In the genomic region with DNA sequence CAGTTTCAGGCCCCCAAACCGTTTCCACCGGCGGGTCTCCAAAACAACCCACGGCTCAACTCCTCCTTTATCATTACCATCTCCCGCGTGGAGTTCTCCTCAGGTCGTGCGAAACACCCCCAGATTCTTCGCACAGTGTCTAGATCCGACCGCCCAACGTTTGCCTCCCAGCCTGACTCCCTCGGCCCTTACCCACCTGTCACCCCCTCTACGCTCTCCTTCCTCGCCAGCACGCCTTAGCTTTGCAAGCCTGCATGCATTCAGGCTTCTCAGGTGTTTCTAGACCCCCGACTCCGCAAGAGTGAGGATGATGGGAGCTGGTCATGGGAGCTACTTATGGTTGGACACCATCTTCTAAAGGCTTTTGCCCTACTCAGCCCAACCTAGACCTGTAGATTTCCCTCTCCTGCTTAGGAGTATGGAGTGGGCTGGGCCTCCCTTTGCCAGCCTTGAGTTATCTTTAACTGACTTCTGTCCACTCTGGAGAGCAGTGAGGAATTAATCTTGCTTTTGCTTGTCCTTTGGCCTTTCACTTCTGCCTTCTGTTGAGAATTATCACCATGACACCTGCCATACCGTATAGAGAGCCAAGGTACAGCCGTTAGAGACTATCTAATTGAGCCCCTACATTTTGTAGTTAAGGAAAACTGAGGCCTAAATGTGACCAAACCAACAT, we compare ENCODE assay signal across 8 cellular contexts. TPM values are rescaled to one million over a fixed set of nuclear protein-coding genes. Genes with fewer than 3 reads are reported as not detected.
DNase-seq lines count a peak whose midpoint lies in the region; ATAC-seq, FAIRE-seq and TF ChIP-seq lines count a peak whose summit lies in the region.

No MANE protein-coding gene starts in this region.

- H2BK120ac ChIP-seq in mesendoderm (ENCODE audit: low read depth, low read length): no peak overlapping the region

- CTCF ChIA-PET in A549 (lab: Yijun Ruan, JAX): interaction anchor here (0.6 to 3.2 kb wide), 3 partner anchors 8 to 234 kb away, joined by 3 to 15 read pairs (median 3); no protein-coding TSS in a partner anchor

- H3K9me3 ChIP-seq in A549 (no peaks in the 10 kb centered on the region), HUES48 (ENCODE audit: control insufficient read depth, insufficient read depth, low read length) (no peaks in the 10 kb centered on the region), colonic mucosa (no peaks in the 10 kb centered on the region)

- WGBS in A549 (ENCODE audit: missing lambda C conversion rate): 37% methylated on average over 18 of the region's 20 CpGs
- WGBS in mesendoderm (ENCODE audit: extremely low coverage, insufficient coverage, low lambda C conversion rate): no CpG with 5 or more reads among the region's 20 CpGs

- POLR2A ChIA-PET in A549 (lab: Yijun Ruan, JAX): interaction anchor here (0.8 to 1.3 kb wide), 3 partner anchors 9 to 23 kb away, joined by 3 to 9 read pairs (median 7); partner anchors contain the start of gene SESN2

- H3K79me2 ChIP-seq in mesendoderm (ENCODE audit: control insufficient read depth, insufficient read depth, low read length): peaks cover 21% of the 10 kb centered on the region

- TF ChIP-seq POLR2A in A549 (IDR thresholded peaks at IDR 0.05; ENCODE audit: low read length): no peak

- H3K4me2 ChIP-seq in A549 (peak overlapping the region; percentile 96), mesendoderm (ENCODE audit: low read length) (peak overlapping the region; percentile 64)

- H3K9ac ChIP-seq in HUES48 (ENCODE audit: low read depth, low read length): peak overlapping the region; percentile 88
- peak overlapping the region; percentile 95 to 97 for H3K9ac ChIP-seq in colonic mucosa (ENCODE audit: low read depth in 2 of 2, low read length in 2 of 2)
- peak overlapping the region; percentile 97 for H3K9ac ChIP-seq in mesendoderm (ENCODE audit: low read length)

- no peak overlapping the region for H3K18ac ChIP-seq in mesendoderm (ENCODE audit: low read length)

- peaks cover 8% of the 10 kb centered on the region for H3K4me1 ChIP-seq in A549
- peaks cover 6% of the 10 kb centered on the region; the same call in 1 of the 2 replicates for H3K4me1 ChIP-seq in HUES48 (ENCODE audit: control insufficient read depth, insufficient read depth, low read length)
- H3K4me1 ChIP-seq in colonic mucosa: peaks cover 11% of the 10 kb centered on the region
- peaks cover 4% of the 10 kb centered on the region for H3K4me1 ChIP-seq in mesendoderm (ENCODE audit: control insufficient read depth, low read depth, low read length)

- ATAC-seq in A549 (no peak), GM19397 (IDR thresholded peaks at IDR 0.05; ENCODE audit: unreplicated experiment) (no peak)

- H3K4me3 ChIP-seq in A549 (peak overlapping the region; percentile 84), HUES48 (ENCODE audit: low read depth, low read length) (peak overlapping the region; percentile 88), colonic mucosa (peak overlapping the region; percentile 71), mesendoderm (ENCODE audit: low read length) (peak overlapping the region; percentile 91)

- no peak for FAIRE-seq in A549 (lab: Jason Lieb, UNC)
- FAIRE-seq in frontal cortex (lab: Jason Lieb, UNC): no peak

- H3K27me3 ChIP-seq in HUES48 (ENCODE audit: control insufficient read depth, insufficient read depth, low read length): no peaks in the 10 kb centered on the region
- H3K27me3 ChIP-seq in colonic mucosa: no peaks in the 10 kb centered on the region
- H3K27me3 ChIP-seq in mesendoderm (ENCODE audit: insufficient read depth, low read length, poor library complexity): no peaks in the 10 kb centered on the region

- no peak overlapping the region for H3K23ac ChIP-seq in mesendoderm (ENCODE audit: low read length)

- no peak overlapping the region for H2BK5ac ChIP-seq in mesendoderm (ENCODE audit: low read length)

- H4K5ac ChIP-seq in mesendoderm (ENCODE audit: low read length): no peak overlapping the region

- DNase-seq in A549 (ENCODE audit: low read depth in 1 of 2, low spot score in 1 of 2) (no peak), colonic mucosa (no peak), mesendoderm (peak; percentile 16), frontal cortex (ENCODE audit: low spot score in 2 of 2) (no peak), GOT3 (lab: John Stamatoyannopoulos, UW) (no peak), cortex of kidney (lab: John Stamatoyannopoulos, UW) (no peak)

- no peak overlapping the region for H4K8ac ChIP-seq in mesendoderm (ENCODE audit: low read depth, low read length)

- intact Hi-C loops in colonic mucosa (cut with DNase I): no loop called here

- peak overlapping the region; percentile 2 for H2AK5ac ChIP-seq in mesendoderm (ENCODE audit: low read length)

- TF ChIP-seq CTCF in A549 (IDR thresholded peaks at IDR 0.05) (no peak), colonic mucosa (IDR thresholded peaks at IDR 0.05) (no peak)

- TF ChIP-seq EP300 in A549 (IDR thresholded peaks at IDR 0.05): no peak

- peak overlapping the region; percentile 99 for H3K56ac ChIP-seq in mesendoderm (ENCODE audit: low read length)

- peak overlapping the region; percentile 87 to 92 for H3K27ac ChIP-seq in A549
- no peak overlapping the region for H3K27ac ChIP-seq in HUES48 (ENCODE audit: low read depth, low read length)
- peak overlapping the region; percentile 89 for H3K27ac ChIP-seq in colonic mucosa
- no peak overlapping the region for H3K27ac ChIP-seq in mesendoderm (ENCODE audit: low read depth, low read length)

- H2BK15ac ChIP-seq in mesendoderm (replicated peaks; ENCODE audit: low read depth): no peak overlapping the region

- TF ChIP-seq RAD21 in A549 (conservative IDR thresholded peaks at IDR 0.05 in 1 of 2, IDR thresholded peaks at IDR 0.05 in 1 of 2): no peak

- H3K79me1 ChIP-seq in mesendoderm (ENCODE audit: low read length): peaks cover 16% of the 10 kb centered on the region

- H3K4ac ChIP-seq in mesendoderm (ENCODE audit: low read depth, low read length): peak overlapping the region; percentile 61

- H3K36me3 ChIP-seq in HUES48 (ENCODE audit: control insufficient read depth, insufficient read depth, low read length) (peaks cover 13% of the 10 kb centered on the region), colonic mucosa (no peaks in the 10 kb centered on the region), mesendoderm (ENCODE audit: control insufficient read depth, insufficient read depth, low read length) (no peaks in the 10 kb centered on the region)

TF ChIP-seq in A549, 52 proteins besides CTCF, POLR2A, EP300 and RAD21 (continues in another document):
- TF ChIP-seq POLR2AphosphoS2 (conservative IDR thresholded peaks at IDR 0.05; ENCODE audit: low read length) (no peak), NFE2L2 (conservative IDR thresholded peaks at IDR 0.05; ENCODE audit: low read length) (no peak), TFCP2L1 (CRISPR knock-in tag; IDR thresholded peaks at IDR 0.05) (no peak), CHD4 (IDR thresholded peaks at IDR 0.05; ENCODE audit: borderline replicate concordance) (no peak), ZFP36 (IDR thresholded peaks at IDR 0.05; ENCODE audit: borderline replicate concordance, partially characterized antibody) (no peak), FOXS1 (CRISPR knock-in tag; IDR thresholded peaks at IDR 0.05) (no peak), RFX5 (IDR thresholded peaks at IDR 0.05) (no peak), BCL3 (IDR thresholded peaks at IDR 0.05) (no peak), NR3C1 (IDR thresholded peaks at IDR 0.05) (no peak), RARB (CRISPR knock-in tag; IDR thresholded peaks at IDR 0.05) (no peak), CBX2 (IDR thresholded peaks at IDR 0.05; ENCODE audit: borderline replicate concordance, low read depth) (no peak)

RNA-seq across cellular contexts. Expression of gene ATP5IF1, which starts 0.9 kb away (rescaled TPM):
- 102 and 178 TPM in 2 replicates for polyA plus RNA-seq in A549 (2011; rRNA removed)
- 245 and 347 TPM in 2 replicates for polyA plus RNA-seq in A549 (2012; cell fraction: cytosol; rRNA removed)
- polyA plus RNA-seq in A549 (2012; cell fraction: nucleus; rRNA removed): 73.8 and 121 TPM in 2 replicates
- 229 to 240 TPM (median 234 TPM) in 3 replicates for polyA plus RNA-seq in A549 (2017; fragmentation: RNase III; extraction: RNeasy Plus Mini Kit Qiagen cat#74134 plus additional on column Dnase treatment)
- 9.6 and 12.8 TPM in 2 replicates for polyA minus RNA-seq in A549 (2011; rRNA and poly(A)+ RNA removed)
- total RNA-seq in colonic mucosa: 100 to 1,000 TPM; 326 to 331 TPM
- polyA plus RNA-seq in mesendoderm (2013, experiment 1 of 2): 620 TPM
- polyA plus RNA-seq in mesendoderm (2013, experiment 2 of 2): 625 TPM
- 67.7 TPM for total RNA-seq in frontal cortex

RNA-seq across cellular contexts. Expression of gene DNAJC8, which starts 4.0 kb away (rescaled TPM):
- polyA plus RNA-seq in A549 (2011; rRNA removed) (67.0 and 93.7 TPM in 2 replicates), A549 (2017; fragmentation: RNase III; extraction: RNeasy Plus Mini Kit Qiagen cat#74134 plus additional on column Dnase treatment) (81.7 to 87.3 TPM (median 81.8 TPM) in 3 replicates)
- 39.9 and 42.3 TPM in 2 replicates for polyA plus RNA-seq in A549 (2012; cell fraction: cytosol; rRNA removed)
- 19.3 and 29.0 TPM in 2 replicates for polyA plus RNA-seq in A549 (2012; cell fraction: nucleus; rRNA removed)
- polyA minus RNA-seq in A549 (2011; rRNA and poly(A)+ RNA removed): 18.1 and 18.8 TPM in 2 replicates
- total RNA-seq in colonic mucosa (10 to 100 TPM; 53.1 to 57.2 TPM), frontal cortex (56.3 TPM)
- polyA plus RNA-seq in mesendoderm (2013, experiment 1 of 2): 156 TPM
- 156 TPM for polyA plus RNA-seq in mesendoderm (2013, experiment 2 of 2)

RNA-seq across cellular contexts. Expression of gene SESN2, which starts 22.5 kb away (rescaled TPM):
- 16.6 and 16.7 TPM in 2 replicates for polyA plus RNA-seq in A549 (2011; rRNA removed)
- polyA plus RNA-seq in A549 (2012; cell fraction: cytosol; rRNA removed): 6.2 and 7.9 TPM in 2 replicates
- 12.5 and 16.4 TPM in 2 replicates for polyA plus RNA-seq in A549 (2012; cell fraction: nucleus; rRNA removed)
- 5.2 to 5.6 TPM (median 5.6 TPM) in 3 replicates for polyA plus RNA-seq in A549 (2017; fragmentation: RNase III; extraction: RNeasy Plus Mini Kit Qiagen cat#74134 plus additional on column Dnase treatment)
- polyA minus RNA-seq in A549 (2011; rRNA and poly(A)+ RNA removed): 25.4 and 29.1 TPM in 2 replicates
- total RNA-seq in colonic mucosa: 10 to 100 TPM; 34.0 to 34.6 TPM
- 19.5 TPM for polyA plus RNA-seq in mesendoderm (2013, experiment 1 of 2)
- 19.7 TPM for polyA plus RNA-seq in mesendoderm (2013, experiment 2 of 2)
- total RNA-seq in frontal cortex: 4.5 TPM

Comparison
In these comparisons a context has a peak if more than half of its experiments do, and no peak if none do; other contexts are left out.
1. H3K27ac ChIP-seq: peak in A549 (2 of 2) and colonic mucosa (single experiment); none in HUES48 (single experiment) and mesendoderm (single experiment).
2. Peak in every context shown above with its lines, with median percentiles within 50 percentile points of each other: H3K4me3 ChIP-seq and H3K9ac ChIP-seq.